34 cellular contexts compared by ENCODE assay signal in genomic region chr5:78473747-78474146, GRCh38.
"Had no signal": no experiment of that assay in that cellular context is flagged by ENCODE, and none has a peak within 500 bp of the region (broad histone marks: within the 10 kb centered on the region; RNA-seq: fewer than 3 reads in every experiment).

No MANE protein-coding gene starts in this region.

- H3K36me3 ChIP-seq: adrenal gland, brain microvascular endothelial cell, breast epithelium had no signal

- H3K27ac ChIP-seq: adrenal gland, body of pancreas, brain microvascular endothelial cell, breast epithelium, WERI-Rb-1 had no signal

- H3K27me3 ChIP-seq: adrenal gland, body of pancreas, brain microvascular endothelial cell, breast epithelium had no signal

- DNase-seq: activated CD4-positive, alpha-beta memory T cell treated with anti-CD3 and anti-CD28 coated beads for 36 hours; activated CD4-positive, alpha-beta T cell treated with anti-CD3 and anti-CD28 coated beads for 1 hour; activated CD4-positive, alpha-beta T cell treated with anti-CD3 and anti-CD28 coated beads for 36 hours; activated CD4-positive, alpha-beta T cell treated with anti-CD3 and anti-CD28 coated beads for 48 hours; activated CD4-positive, alpha-beta T cell treated with anti-CD3 and anti-CD28 coated beads, Interleukin-2, amount 10 ng/mL, durations not matched to agents 7 days and 5 days; activated CD4-positive, alpha-beta T cell treated with anti-CD3 and anti-CD28 coated beads, Interleukin-2, amount 50 U/mL, for 4 hours; activated CD4-positive, CD25-positive, alpha-beta regulatory T cell; activated CD8-positive, alpha-beta memory T cell treated with anti-CD3 and anti-CD28 coated beads, Interleukin-2, amount 50 U/mL, for 4 hours; activated CD8-positive, alpha-beta T cell treated with anti-CD3 and anti-CD28 coated beads for 36 hours; activated effector memory CD4-positive, alpha-beta T cell treated with anti-CD3 and anti-CD28 coated beads, Interleukin-2, amount 50 U/mL, for 16 hours; activated gamma-delta T cell treated with Interleukin-2 at 50 U/mL for 16 hours; activated naive CD4-positive, alpha-beta T cell; activated naive CD4-positive, alpha-beta T cell treated with anti-CD3 and anti-CD28 coated beads for 36 hours; activated naive CD4-positive, alpha-beta T cell treated with anti-CD3 and anti-CD28 coated beads, Interleukin-2, amount 50 U/mL, for 16 hours; activated naive CD8-positive, alpha-beta T cell treated with anti-CD3 and anti-CD28 coated beads for 36 hours; activated T-cell treated with anti-CD3 and anti-CD28 coated beads for 4 hours; activated T-cell treated with anti-CD3 and anti-CD28 coated beads, Interleukin-2, amount 50 U/mL, for 1 hour; activated T-cell treated with anti-CD3 and anti-CD28 coated beads, Interleukin-2, amount 50 U/mL, for 4 hours; activated T-cell treated with anti-CD3 and anti-CD28 coated beads, Interleukin-2, amount 50 U/mL, for 72 hours; adrenal gland; amniotic stem cell; aorta; body of pancreas; brain microvascular endothelial cell; central memory CD4-positive, alpha-beta T cell; T-helper 1 cell; T-helper 2 cell; T-helper 9 cell; WERI-Rb-1 had no signal

- H3K4me3 ChIP-seq: adrenal gland, body of pancreas, breast epithelium had no signal

- ATAC-seq: activated CD4-positive, alpha-beta T cell treated with anti-CD3 and anti-CD28 coated beads for 36 hours; activated CD4-positive, CD25-positive, alpha-beta regulatory T cell treated with anti-CD3 and anti-CD28 coated beads, Interleukin-2, amount 50 U/mL, for 24 hours; activated CD8-positive, alpha-beta T cell treated with anti-CD3 and anti-CD28 coated beads for 36 hours; activated naive CD4-positive, alpha-beta T cell treated with anti-CD3 and anti-CD28 coated beads, Interleukin-2, amount 50 U/mL, for 72 hours; activated T-cell treated with anti-CD3 and anti-CD28 coated beads, Interleukin-2, amount 50 U/mL, for 4 hours; activated T-cell treated with anti-CD3 and anti-CD28 coated beads, Interleukin-2, amount 50 U/mL, for 72 hours; activated T-helper 17 cell treated with anti-CD3 and anti-CD28 coated beads, Interleukin-2, amount 50 U/mL, for 72 hours; body of pancreas; WTC11 had no signal

- H3K9me3 ChIP-seq: adrenal gland, body of pancreas, breast epithelium had no signal
